In genomic region chr2:225454412-225454811, GRCh38 we compare ENCODE assay signal across 22 cellular contexts. TPM values are rescaled to one million over a fixed set of nuclear protein-coding genes. Genes with fewer than 3 reads are reported as not detected.
DNase-seq lines count a peak whose midpoint lies in the region; ATAC-seq and TF ChIP-seq lines count a peak whose summit lies in the region.
"Had no signal": no experiment of that assay in that cellular context is flagged by ENCODE, and none has a peak within 500 bp of the region (broad histone marks: within the 10 kb centered on the region; RNA-seq: fewer than 3 reads in every experiment).

No MANE protein-coding gene starts in this region.

- H2BK5ac ChIP-seq in mesendoderm (ENCODE audit: low read length): no peak overlapping the region

- no peak overlapping the region for H3K4me3 Mint-ChIP-seq in WTC11
- H3K4me3 Mint-ChIP-seq: CD4-positive, alpha-beta memory T cell; GM23338; H9 had no signal

- H3K4me1 Mint-ChIP-seq in WTC11: peaks cover 42% of the 10 kb centered on the region
- H3K4me1 Mint-ChIP-seq: CD4-positive, alpha-beta memory T cell had no signal

- no peak for TF ChIP-seq CTCF in A673 (conservative IDR thresholded peaks at IDR 0.05; ENCODE audit: low read depth, low read length)
- TF ChIP-seq CTCF in WTC11 (IDR thresholded peaks at IDR 0.05): no peak
- TF ChIP-seq CTCF in heart left ventricle (IDR thresholded peaks at IDR 0.05): no peak
- no peak for TF ChIP-seq CTCF in testis (IDR thresholded peaks at IDR 0.05)

- no peaks in the 10 kb centered on the region for H3K27me3 Mint-ChIP-seq in WTC11 (ENCODE audit: low read depth)

- H3K4ac ChIP-seq in mesendoderm (ENCODE audit: low read depth, low read length): no peak overlapping the region

- H3K36me3 ChIP-seq in A673 (ENCODE audit: insufficient read depth, low read length, poor library complexity, severe bottlenecking) (no peaks in the 10 kb centered on the region), mesendoderm (ENCODE audit: control insufficient read depth, insufficient read depth, low read length) (no peaks in the 10 kb centered on the region), heart left ventricle (no peaks in the 10 kb centered on the region), testis (ENCODE audit: low read depth, missing control alignments) (no peaks in the 10 kb centered on the region)

- H2AK5ac ChIP-seq in mesendoderm (ENCODE audit: low read length): no peak overlapping the region

- POLR2A ChIA-PET in A673 (lab: Charles Lee; ENCODE audit: low non-redundant PET) (no interaction called here), WTC11 (lab: Charles Lee) (no interaction called here)

- BruUV-seq in A673 (replicated peaks; lab: Mats Ljungman, UMichigan): no TSS peak

- DNase-seq in A673 (ENCODE audit: low spot score) (peak; percentile 9), NCI-H524 treated with DMSO at 0.1 percent for 48 hours (lab: John Stamatoyannopoulos, UW) (peak; percentile 11), WTC11 (ENCODE audit: low spot score) (peak; percentile 17), mesendoderm (peak; percentile 25), heart left ventricle (no peak), testis (no peak)
- DNase-seq: 8988T; C1 segment of cervical spinal cord; Calu3; CD4-positive, alpha-beta memory T cell; COR-L47; DMS53; DMS79 treated with DMSO at 0.1 percent for 48 hours; GF-D8; H9 had no signal

- H3K27me3 ChIP-seq in A673 (replicated peaks; ENCODE audit: insufficient read depth, low read depth, low read length, poor library complexity) (no peaks in the 10 kb centered on the region), mesendoderm (ENCODE audit: insufficient read depth, low read length, poor library complexity) (no peaks in the 10 kb centered on the region), heart left ventricle (no peaks in the 10 kb centered on the region), testis (no peaks in the 10 kb centered on the region)

- no peak overlapping the region for H3K4me3 ChIP-seq in A673 (ENCODE audit: low read depth, low read length, poor library complexity, severe bottlenecking)
- no peak overlapping the region for H3K4me3 ChIP-seq in mesendoderm (ENCODE audit: low read length)
- H3K4me3 ChIP-seq in heart left ventricle: no peak overlapping the region
- no peak overlapping the region for H3K4me3 ChIP-seq in testis
- H3K4me3 ChIP-seq: A549, GM23338 had no signal

- WGBS in mesendoderm (ENCODE audit: extremely low coverage, insufficient coverage, low lambda C conversion rate): no CpG with 5 or more reads among the region's 6 CpGs
- WGBS in heart left ventricle, 4 donors: 89 to 96% (median 91%) methylated on average over 6 of the region's 6 CpGs
- 86 to 93% methylated on average over 6 of the region's 6 CpGs for WGBS in testis, 2 donors

- no peaks in the 10 kb centered on the region for H3K4me1 ChIP-seq in A673 (ENCODE audit: insufficient read depth, low read length, poor library complexity, severe bottlenecking)
- H3K4me1 ChIP-seq in mesendoderm (ENCODE audit: control insufficient read depth, low read depth, low read length): peaks cover 3% of the 10 kb centered on the region
- H3K4me1 ChIP-seq in heart left ventricle: no peaks in the 10 kb centered on the region
- no peaks in the 10 kb centered on the region for H3K4me1 ChIP-seq in testis
- H3K4me1 ChIP-seq: A549 had no signal

- no peak overlapping the region for H2BK15ac ChIP-seq in mesendoderm (replicated peaks; ENCODE audit: low read depth)

- H3K4me2 ChIP-seq in mesendoderm (ENCODE audit: low read length): no peak overlapping the region
- H3K4me2 ChIP-seq: A549, GM23338 had no signal

- no peak overlapping the region for H3K23ac ChIP-seq in mesendoderm (ENCODE audit: low read length)

- H3K9me3 Mint-ChIP-seq in WTC11: peaks cover 8% of the 10 kb centered on the region
- H3K9me3 Mint-ChIP-seq: CD4-positive, alpha-beta memory T cell; GM23338; H9 had no signal

- CTCF ChIA-PET in A673 (lab: Charles Lee) (no interaction called here), WTC11 (lab: Charles Lee) (interaction anchor here (0.6 kb wide), 1 partner anchor 1783 kb away, joined by 3 read pairs; no protein-coding TSS in a partner anchor)

- no peaks in the 10 kb centered on the region for H3K79me2 ChIP-seq in mesendoderm (ENCODE audit: control insufficient read depth, insufficient read depth, low read length)

- no peak overlapping the region for H3K27ac Mint-ChIP-seq in WTC11
- H3K27ac Mint-ChIP-seq: CD4-positive, alpha-beta memory T cell; GM23338 had no signal

- no peak overlapping the region for H3K27ac ChIP-seq in A673 (ENCODE audit: low read depth, low read length, poor library complexity, severe bottlenecking)
- no peak overlapping the region for H3K27ac ChIP-seq in mesendoderm (ENCODE audit: low read depth, low read length)
- H3K27ac ChIP-seq in heart left ventricle: no peak overlapping the region
- H3K27ac ChIP-seq in testis: no peak overlapping the region
- H3K27ac ChIP-seq: A549 had no signal

- H4K5ac ChIP-seq in mesendoderm (ENCODE audit: low read length): no peak overlapping the region

- intact Hi-C loops in A673 (cut with micrococcal nuclease; ENCODE audit: unreplicated experiment) (no loop called here), heart left ventricle (cut with DNase I) (no loop called here), testis (cut with DNase I; ENCODE audit: low total_unique reads) (no loop called here)

- no peak overlapping the region for H3K18ac ChIP-seq in mesendoderm (ENCODE audit: low read length)

- no peak overlapping the region for H2BK120ac ChIP-seq in mesendoderm (ENCODE audit: low read depth, low read length)

- no peak overlapping the region for H3K9ac ChIP-seq in mesendoderm (ENCODE audit: low read length)

- H4K8ac ChIP-seq in mesendoderm (ENCODE audit: low read depth, low read length): no peak overlapping the region

- no peak overlapping the region for H3K56ac ChIP-seq in mesendoderm (ENCODE audit: low read length)

- H3K36me3 Mint-ChIP-seq in WTC11: no peaks in the 10 kb centered on the region
- H3K36me3 Mint-ChIP-seq: CD4-positive, alpha-beta memory T cell had no signal

- ATAC-seq in WTC11 (no peak), heart left ventricle (no peak), GM21515 (IDR thresholded peaks at IDR 0.05; ENCODE audit: unreplicated experiment) (no peak)
- ATAC-seq: A549, GM23338, HCT116 had no signal

- H3K79me1 ChIP-seq in mesendoderm (ENCODE audit: low read length): no peaks in the 10 kb centered on the region

- no peaks in the 10 kb centered on the region for H3K9me3 ChIP-seq in A673 (ENCODE audit: low read depth, low read length, poor library complexity, severe bottlenecking)
- H3K9me3 ChIP-seq in heart left ventricle: no peaks in the 10 kb centered on the region
- H3K9me3 ChIP-seq in testis: no peaks in the 10 kb centered on the region
- H3K9me3 ChIP-seq: A549 had no signal

- no peak for TF ChIP-seq POLR2A in heart left ventricle (IDR thresholded peaks at IDR 0.05)
- no peak for TF ChIP-seq POLR2A in testis (IDR thresholded peaks at IDR 0.05)

TF ChIP-seq in WTC11, 78 proteins besides CTCF, POLR2A, EP300 and RAD21 (continues in another document):
- no peak for TF ChIP-seq ATF6 (CRISPR knock-in tag; IDR thresholded peaks at IDR 0.05)
- TF ChIP-seq AR (CRISPR knock-in tag; IDR thresholded peaks at IDR 0.05): no peak
- no peak for TF ChIP-seq ESRRA (CRISPR knock-in tag; IDR thresholded peaks at IDR 0.05; ENCODE audit: borderline replicate concordance)
- TF ChIP-seq TP53 (CRISPR knock-in tag; IDR thresholded peaks at IDR 0.05): no peak

RNA-seq across cellular contexts. Expression of gene NYAP2, which starts 54.9 kb away (rescaled TPM):
- total RNA-seq in A673 (2021) (not detected in 2 replicates), WTC11 (2021) (not detected in 3 replicates), heart left ventricle (not detected), testis (under 1 TPM; 0.24 to 0.25 TPM)
- not detected for polyA plus RNA-seq in mesendoderm (2013, experiment 1 of 2)
- polyA plus RNA-seq in mesendoderm (2013, experiment 2 of 2): not detected
- polyA plus RNA-seq in heart left ventricle (not detected), testis (ENCODE audit: insufficient read depth, low read depth, low replicate concordance) (0.17 TPM)
- total RNA-seq: Daoy, G401, GM23338, H9 had no signal
- polyA plus RNA-seq: BJ; CD4-positive, alpha-beta memory T cell; GM23338 had no signal

Comparison
In these comparisons a context has a peak if more than half of its experiments do, and no peak if none do; other contexts are left out.
1. DNase-seq: peak in A673 (single experiment), NCI-H524 treated with DMSO at 0.1 percent for 48 hours (single experiment), WTC11 (single experiment) and mesendoderm (single experiment); none in heart left ventricle (0 of 5) and testis (single experiment).